In the genomic region with DNA sequence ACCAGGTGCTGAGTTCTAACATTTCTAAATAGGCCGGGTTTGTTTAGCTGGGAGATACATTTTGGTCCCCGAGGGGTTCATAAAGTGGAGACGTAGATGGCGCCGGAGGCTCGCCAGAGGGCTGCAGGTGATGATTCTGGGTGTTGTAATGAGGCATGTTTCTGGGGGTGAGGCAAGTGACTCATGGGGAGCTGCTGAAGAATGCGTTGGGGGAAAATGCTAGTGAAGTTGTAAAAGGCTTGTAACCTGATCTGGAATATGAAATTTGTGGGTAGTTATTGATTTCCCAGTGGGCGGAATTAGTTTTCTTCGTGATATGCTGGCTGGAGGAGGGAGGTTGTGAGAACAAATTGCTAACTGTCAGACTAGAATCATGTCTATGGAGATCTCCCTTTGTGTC, we compare ENCODE assay signal across 24 cellular contexts.
A peak's percentile ranks its signal among the peaks of the same experiment; 100 is the strongest.
DNase-seq lines count a peak whose midpoint lies in the region; ATAC-seq, FAIRE-seq and TF ChIP-seq lines count a peak whose summit lies in the region.
"Had no signal": no experiment of that assay in that cellular context is flagged by ENCODE, and none has a peak within 500 bp of the region (broad histone marks: within the 10 kb centered on the region; RNA-seq: fewer than 3 reads in every experiment).

No MANE protein-coding gene starts in this region.

- H3K4me3 ChIP-seq in GM12878, result no peak overlapping the region
- H3K4me3 ChIP-seq in vagina, result no peak overlapping the region
- H3K4me3 ChIP-seq: BLaER1 treated with 17β-estradiol and CSF1 and Interleukin-3, amounts not matched to agents 10 nM and 100 nM; coronary artery; skin epidermis had no signal

- no peak for TF ChIP-seq POLR2A in GM12878 (IDR thresholded peaks at IDR 0.05; ENCODE audit: low read depth, low read length)
- TF ChIP-seq POLR2A in vagina (IDR thresholded peaks at IDR 0.05), result no peak

- peaks cover 57% of the 10 kb centered on the region for H3K36me3 Mint-ChIP-seq in activated CD4-positive, alpha-beta T cell treated with anti-CD3 and anti-CD28 coated beads, Interleukin-2, amount 10 ng/mL, durations not matched to agents 7 days and 5 days (ENCODE audit: low read depth)
- H3K36me3 Mint-ChIP-seq in progenitor cell of endocrine pancreas (ENCODE audit: insufficient read depth), result no peaks in the 10 kb centered on the region
- peaks cover 52% of the 10 kb centered on the region for H3K36me3 Mint-ChIP-seq in stimulated activated effector memory CD8-positive, alpha-beta T cell treated with anti-CD3 and anti-CD28 coated beads, Interleukin-12 subunit alpha, Interleukin-12 subunit beta, amount 100 ng/mL, for 72 hours
- H3K36me3 Mint-ChIP-seq: brain had no signal

- peaks cover 6 to 8% of the 10 kb centered on the region in 2 experiments for H3K36me3 ChIP-seq in GM12878 (ENCODE audit: control insufficient read depth in 2 of 2, insufficient read depth in 2 of 2, low read length in 1 of 2)
- no peaks in the 10 kb centered on the region for H3K36me3 ChIP-seq in vagina

- H3K9me3 ChIP-seq in GM12878 (replicated peaks; ENCODE audit: control insufficient read depth, insufficient read depth, low read length) (no peaks in the 10 kb centered on the region; the same call in 2 of the 3 replicates), vagina (no peaks in the 10 kb centered on the region)
- H3K9me3 ChIP-seq: BLaER1 treated with 17β-estradiol and CSF1 and Interleukin-3, amounts not matched to agents 10 nM and 100 nM had no signal

- RAD21 ChIA-PET in GM12878 (lab: Charles Lee; ENCODE audit: unreplicated experiment), result no interaction called here

- no peaks in the 10 kb centered on the region for H3K9me3 Mint-ChIP-seq in activated CD4-positive, alpha-beta T cell treated with anti-CD3 and anti-CD28 coated beads, Interleukin-2, amount 10 ng/mL, durations not matched to agents 7 days and 5 days
- no peaks in the 10 kb centered on the region for H3K9me3 Mint-ChIP-seq in progenitor cell of endocrine pancreas (ENCODE audit: low read depth)
- H3K9me3 Mint-ChIP-seq in stimulated activated effector memory CD8-positive, alpha-beta T cell treated with anti-CD3 and anti-CD28 coated beads, Interleukin-12 subunit alpha, Interleukin-12 subunit beta, amount 100 ng/mL, for 72 hours, result no peaks in the 10 kb centered on the region
- H3K9me3 Mint-ChIP-seq: activated naive CD8-positive, alpha-beta T cell treated with anti-CD3 and anti-CD28 coated beads, Interleukin-2, amount 10 ng/mL, durations not matched to agents 7 days and 5 days; activated T-cell treated with anti-CD3 and anti-CD28 coated beads, Interleukin-2, amount 50 U/mL, for 4 hours; memory B cell; naive thymus-derived CD8-positive, alpha-beta T cell had no signal

- POLR2A ChIA-PET in activated CD4-positive, alpha-beta T cell treated with anti-CD3 and anti-CD28 coated beads, Interleukin-2, amount 10 ng/mL, durations not matched to agents 7 days and 5 days (lab: Charles Lee), result no interaction called here
- POLR2A ChIA-PET in GM12878 (lab: Charles Lee), result no interaction called here

- peaks cover 5% of the 10 kb centered on the region for H3K4me1 Mint-ChIP-seq in activated CD4-positive, alpha-beta T cell treated with anti-CD3 and anti-CD28 coated beads, Interleukin-2, amount 10 ng/mL, durations not matched to agents 7 days and 5 days
- peaks cover 20% of the 10 kb centered on the region for H3K4me1 Mint-ChIP-seq in progenitor cell of endocrine pancreas (ENCODE audit: low read depth)
- H3K4me1 Mint-ChIP-seq in stimulated activated effector memory CD8-positive, alpha-beta T cell treated with anti-CD3 and anti-CD28 coated beads, Interleukin-12 subunit alpha, Interleukin-12 subunit beta, amount 100 ng/mL, for 72 hours, result peaks cover 25% of the 10 kb centered on the region
- H3K4me1 Mint-ChIP-seq: brain had no signal

- peaks cover 10% of the 10 kb centered on the region for H3K4me1 ChIP-seq in GM12878 (ENCODE audit: control insufficient read depth, insufficient read depth, low read length)
- no peaks in the 10 kb centered on the region for H3K4me1 ChIP-seq in vagina

- in situ Hi-C loops in GM12878 (cut with MboI), result no loop called here

- ATAC-seq in GM12878, result no peak
- no peak for ATAC-seq in stimulated activated effector memory CD8-positive, alpha-beta T cell treated with anti-CD3 and anti-CD28 coated beads, Interleukin-12 subunit alpha, Interleukin-12 subunit beta, amount 100 ng/mL, for 72 hours
- ATAC-seq: activated T-cell treated with anti-CD3 and anti-CD28 coated beads, Interleukin-2, amount 50 U/mL, for 4 hours; naive thymus-derived CD8-positive, alpha-beta T cell had no signal

- no peaks in the 10 kb centered on the region for H3K27me3 Mint-ChIP-seq in activated CD4-positive, alpha-beta T cell treated with anti-CD3 and anti-CD28 coated beads, Interleukin-2, amount 10 ng/mL, durations not matched to agents 7 days and 5 days
- peaks cover 76% of the 10 kb centered on the region for H3K27me3 Mint-ChIP-seq in progenitor cell of endocrine pancreas
- H3K27me3 Mint-ChIP-seq: activated naive CD8-positive, alpha-beta T cell treated with anti-CD3 and anti-CD28 coated beads, Interleukin-2, amount 10 ng/mL, durations not matched to agents 7 days and 5 days; memory B cell; naive thymus-derived CD8-positive, alpha-beta T cell had no signal

- no peaks in the 10 kb centered on the region for H4K20me1 ChIP-seq in GM12878 (ENCODE audit: control insufficient read depth, insufficient read depth)

- BruUV-seq in GM12878 (replicated peaks; lab: Mats Ljungman, UMichigan), result no TSS peak

- no peak for FAIRE-seq in HTR-8/SVneo (lab: Jason Lieb, UNC)
- FAIRE-seq in GM12878 (lab: Jason Lieb, UNC), result no peak
- FAIRE-seq: A204.1 had no signal

- SMC1A ChIA-PET in GM12878 (lab: Charles Lee; ENCODE audit: uncharacterized antibody, unreplicated experiment), result interaction anchor here (1.0 to 16.6 kb wide), 4 partner anchors 10 to 93 kb away, joined by 3 to 368 read pairs (median 86); no protein-coding TSS in a partner anchor

- no peak overlapping the region for H3K27ac Mint-ChIP-seq in activated CD4-positive, alpha-beta T cell treated with anti-CD3 and anti-CD28 coated beads, Interleukin-2, amount 10 ng/mL, durations not matched to agents 7 days and 5 days
- H3K27ac Mint-ChIP-seq in progenitor cell of endocrine pancreas, result peak overlapping the region; percentile 9
- no peak overlapping the region for H3K27ac Mint-ChIP-seq in stimulated activated effector memory CD8-positive, alpha-beta T cell treated with anti-CD3 and anti-CD28 coated beads, Interleukin-12 subunit alpha, Interleukin-12 subunit beta, amount 100 ng/mL, for 72 hours
- H3K27ac Mint-ChIP-seq: activated naive CD8-positive, alpha-beta T cell treated with anti-CD3 and anti-CD28 coated beads, Interleukin-2, amount 10 ng/mL, durations not matched to agents 7 days and 5 days; brain; memory B cell had no signal

- H3K27me3 ChIP-seq in GM12878 (replicated peaks in 1 of 2; ENCODE audit: control insufficient read depth in 2 of 2, insufficient read depth in 2 of 2, low read length in 1 of 2) (no peaks in the 10 kb centered on the region), vagina (no peaks in the 10 kb centered on the region)
- H3K27me3 ChIP-seq: BLaER1 treated with 17β-estradiol and CSF1 and Interleukin-3, amounts not matched to agents 10 nM and 100 nM had no signal

- H3K4me3 Mint-ChIP-seq in activated CD4-positive, alpha-beta T cell treated with anti-CD3 and anti-CD28 coated beads, Interleukin-2, amount 10 ng/mL, durations not matched to agents 7 days and 5 days, result no peak overlapping the region
- H3K4me3 Mint-ChIP-seq in progenitor cell of endocrine pancreas (ENCODE audit: low read depth), result no peak overlapping the region
- H3K4me3 Mint-ChIP-seq in stimulated activated effector memory CD8-positive, alpha-beta T cell treated with anti-CD3 and anti-CD28 coated beads, Interleukin-12 subunit alpha, Interleukin-12 subunit beta, amount 100 ng/mL, for 72 hours, result no peak overlapping the region
- H3K4me3 Mint-ChIP-seq: activated naive CD8-positive, alpha-beta T cell treated with anti-CD3 and anti-CD28 coated beads, Interleukin-2, amount 10 ng/mL, durations not matched to agents 7 days and 5 days; activated T-cell treated with anti-CD3 and anti-CD28 coated beads, Interleukin-2, amount 50 U/mL, for 4 hours; brain; memory B cell; naive thymus-derived CD8-positive, alpha-beta T cell had no signal

- H2AFZ ChIP-seq in GM12878 (ENCODE audit: control insufficient read depth, low read depth, low read length), result no peak overlapping the region

- H3K4me2 ChIP-seq in GM12878 (ENCODE audit: control insufficient read depth, insufficient read depth), result no peak overlapping the region
- H3K4me2 ChIP-seq: BLaER1 treated with 17β-estradiol and CSF1 and Interleukin-3, amounts not matched to agents 10 nM and 100 nM had no signal

- no peak overlapping the region for H3K9ac ChIP-seq in GM12878 (ENCODE audit: control insufficient read depth, insufficient read depth, low read length)
- H3K9ac ChIP-seq: BLaER1 treated with 17β-estradiol and CSF1 and Interleukin-3, amounts not matched to agents 10 nM and 100 nM had no signal

- CTCF ChIA-PET in activated CD4-positive, alpha-beta T cell treated with anti-CD3 and anti-CD28 coated beads, Interleukin-2, amount 10 ng/mL, durations not matched to agents 7 days and 5 days (lab: Charles Lee), result no interaction called here
- CTCF ChIA-PET in GM12878 (lab: Yijun Ruan, JAX), result interaction anchor here (1.0 to 1.4 kb wide), 4 partner anchors 9 to 17 kb away, joined by 3 to 4 read pairs (median 4); no protein-coding TSS in a partner anchor

- no peak for TF ChIP-seq EP300 in GM12878 (IDR thresholded peaks at IDR 0.05; ENCODE audit: borderline replicate concordance in 1 of 2, control insufficient read depth in 1 of 2, low read depth in 2 of 2, low read length in 2 of 2)

- WGBS in GM12878 (ENCODE audit: insufficient coverage, insufficient replicate concordance, low lambda C conversion rate, missing lambda C conversion rate), result 91% methylated on average over 9 of the region's 9 CpGs

- intact Hi-C loops in GM12878 (cut with micrococcal nuclease; ENCODE audit: unreplicated experiment), result no loop called here
- intact Hi-C loops in vagina (cut with DNase I), result no loop called here

- DNase-seq in activated CD4-positive, alpha-beta T cell treated with anti-CD3 and anti-CD28 coated beads for 48 hours, result peak; percentile 27
- DNase-seq in activated CD4-positive, alpha-beta T cell treated with anti-CD3 and anti-CD28 coated beads, Interleukin-2, amount 10 ng/mL, durations not matched to agents 7 days and 5 days, result no peak
- DNase-seq in HTR-8/SVneo (ENCODE audit: insufficient read length, low spot score) (peak; percentile 31), GM12878 (ENCODE audit: low read depth, low spot score) (no peak), progenitor cell of endocrine pancreas (ENCODE audit: low spot score, unreplicated experiment) (no peak), CD1c-positive myeloid dendritic cell (ENCODE audit: extremely low spot score) (no peak), vagina (ENCODE audit: extremely low spot score in 2 of 2) (no peak)
- no peak for DNase-seq in stimulated activated effector memory CD8-positive, alpha-beta T cell treated with anti-CD3 and anti-CD28 coated beads, Interleukin-12 subunit alpha, Interleukin-12 subunit beta, amount 100 ng/mL, for 72 hours (ENCODE audit: low spot score in 2 of 2)
- DNase-seq: activated CD4-positive, alpha-beta T cell treated with anti-CD3 and anti-CD28 coated beads, Interleukin-2, amount 50 U/mL, for 4 hours; activated naive CD8-positive, alpha-beta T cell treated with anti-CD3 and anti-CD28 coated beads, Interleukin-2, amount 10 ng/mL, durations not matched to agents 7 days and 5 days; activated T-cell treated with anti-CD3 and anti-CD28 coated beads, Interleukin-2, amount 50 U/mL, for 4 hours; GF-D8; IMR-90; kidney glomerular epithelial cell; naive thymus-derived CD8-positive, alpha-beta T cell; NCI-H187 treated with DMSO at 0.1 percent for 48 hours; NK-92 treated with Interleukin-12 subunit alpha and Interleukin-12 subunit beta, amount 100 ng/mL, for 24 hours had no signal

- H3K27ac ChIP-seq in GM12878 (ENCODE audit: control insufficient read depth, insufficient read depth) (no peak overlapping the region), vagina (no peak overlapping the region)
- H3K27ac ChIP-seq: BLaER1 treated with 17β-estradiol and CSF1 and Interleukin-3, amounts not matched to agents 10 nM and 100 nM; coronary artery; HL-60; skin epidermis had no signal

- no peaks in the 10 kb centered on the region for H3K79me2 ChIP-seq in GM12878 (ENCODE audit: control insufficient read depth, insufficient read depth, low read length)

- TF ChIP-seq CTCF in GM12878 (IDR thresholded peaks at IDR 0.05 in 2 of 3, conservative IDR thresholded peaks at IDR 0.05 in 1 of 3; ENCODE audit: control insufficient read depth in 2 of 3, extremely low read depth in 1 of 3, insufficient read depth in 1 of 3, low read depth in 3 of 3, low read length in 3 of 3) (no peak), progenitor cell of endocrine pancreas (IDR thresholded peaks at IDR 0.05; ENCODE audit: unreplicated experiment) (no peak), vagina (IDR thresholded peaks at IDR 0.05) (no peak)

- TF ChIP-seq RAD21 in GM12878 (IDR thresholded peaks at IDR 0.05; ENCODE audit: insufficient read depth, low read depth, low read length), result 0 out of 2 replicates have a peak, but pooled peaks have one; percentile 20

Comparison
In these comparisons a context has a peak if more than half of its experiments do, and no peak if none do; other contexts are left out.
1. DNase-seq: peak in activated CD4-positive, alpha-beta T cell treated with anti-CD3 and anti-CD28 coated beads for 48 hours (single experiment) and HTR-8/SVneo (single experiment); none in activated CD4-positive, alpha-beta T cell treated with anti-CD3 and anti-CD28 coated beads, Interleukin-2, amount 10 ng/mL, durations not matched to agents 7 days and 5 days (single experiment), GM12878 (single experiment), progenitor cell of endocrine pancreas (single experiment), CD1c-positive myeloid dendritic cell (single experiment), stimulated activated effector memory CD8-positive, alpha-beta T cell treated with anti-CD3 and anti-CD28 coated beads, Interleukin-12 subunit alpha, Interleukin-12 subunit beta, amount 100 ng/mL, for 72 hours (0 of 2) and vagina (0 of 2).